Comparison of ENCODE assay signal across 35 cellular contexts in genomic region chr9:115276621-115277020, GRCh38.
DNase-seq lines count a peak whose midpoint lies in the region; ATAC-seq and TF ChIP-seq lines count a peak whose summit lies in the region.
"Had no signal": no experiment of that assay in that cellular context is flagged by ENCODE, and none has a peak within 500 bp of the region (broad histone marks: within the 10 kb centered on the region; RNA-seq: fewer than 3 reads in every experiment).

No MANE protein-coding gene starts in this region.

- H3K9me3 ChIP-seq in MG63, result no peaks in the 10 kb centered on the region
- H3K9me3 ChIP-seq: HAP-1, lower lobe of right lung, prostate gland, stomach, uterus had no signal

- H3K27me3 ChIP-seq in MG63, result no peaks in the 10 kb centered on the region
- no peaks in the 10 kb centered on the region for H3K27me3 ChIP-seq in kidney epithelial cell (ENCODE audit: control insufficient read depth, insufficient read depth, low read length)
- H3K27me3 ChIP-seq: foreskin keratinocyte, stomach, uterus had no signal

- TF ChIP-seq CTCF in kidney epithelial cell (IDR thresholded peaks at IDR 0.05; ENCODE audit: insufficient read depth, low read length, poor library complexity, severe bottlenecking), result no peak
- no peak for TF ChIP-seq CTCF in omental fat pad (IDR thresholded peaks at IDR 0.05)

- H3K36me3 ChIP-seq in MG63, result no peaks in the 10 kb centered on the region
- H3K36me3 ChIP-seq in kidney epithelial cell (ENCODE audit: control insufficient read depth, insufficient read depth, low read length), result no peaks in the 10 kb centered on the region
- H3K36me3 ChIP-seq: HAP-1, heart right ventricle, lower lobe of right lung, prostate gland, stomach, uterus had no signal

- H3K4me3 ChIP-seq in MG63, result no peak overlapping the region
- H3K4me3 ChIP-seq in kidney epithelial cell (ENCODE audit: low read depth, low read length), result no peak overlapping the region
- H3K4me3 ChIP-seq: HAP-1, heart right ventricle, lower lobe of right lung, prostate gland, stomach, uterus had no signal

- DNase-seq in EH (ENCODE audit: low read depth) (peak; percentile 67), MG63 (peak; percentile 39), astrocyte of the hippocampus (ENCODE audit: low read depth, low spot score) (peak; percentile 87), kidney epithelial cell (ENCODE audit: low read depth) (peak; percentile 56), omental fat pad (ENCODE audit: low spot score) (no peak)
- DNase-seq in activated naive CD4-positive, alpha-beta T cell (lab: John Stamatoyannopoulos, UW), result no peak
- DNase-seq: activated CD8-positive, alpha-beta T cell treated with anti-CD3 and anti-CD28 coated beads for 36 hours; activated naive CD4-positive, alpha-beta T cell treated with anti-CD3 and anti-CD28 coated beads, Interleukin-2, amount 50 U/mL, for 16 hours; CD4-positive, alpha-beta T cell; central memory CD4-positive, alpha-beta T cell; DND-41; effector memory CD8-positive, alpha-beta T cell; erythroblast; heart right ventricle; kidney; lower lobe of right lung; naive thymus-derived CD8-positive, alpha-beta T cell; NCI-H1092 treated with DMSO at 0.1 percent for 48 hours; NCI-H1694 treated with DMSO at 0.1 percent for 48 hours; NCI-H526; nucleus accumbens; OCI-M1; stimulated activated CD4-positive, alpha-beta T cell treated with anti-CD3 and anti-CD28 coated beads, Interleukin-12 subunit alpha, Interleukin-12 subunit beta, amount 100 ng/mL, for 4 hours; stimulated activated CD4-positive, alpha-beta T cell treated with anti-CD3 and anti-CD28 coated beads, Interleukin-4, amount 100 ng/mL, for 1 hour; stomach; T-helper 17 cell; uterus had no signal

- ATAC-seq in GM21528 (IDR thresholded peaks at IDR 0.05; ENCODE audit: low FRiP score, unreplicated experiment) (no peak), HG02938 (IDR thresholded peaks at IDR 0.05; ENCODE audit: unreplicated experiment) (no peak), omental fat pad (ENCODE audit: low FRiP score) (no peak)
- ATAC-seq: activated CD8-positive, alpha-beta T cell treated with anti-CD3 and anti-CD28 coated beads for 36 hours; effector memory CD8-positive, alpha-beta T cell; heart right ventricle; lower lobe of right lung; naive thymus-derived CD8-positive, alpha-beta T cell; Right ventricle myocardium inferior; sciatic nerve; SK-N-SH treated with all-trans-retinoic acid at 6 μM for 48 hours; T-helper 17 cell had no signal

Comparison
In these comparisons a context has a peak if more than half of its experiments do, and no peak if none do; other contexts are left out.
1. DNase-seq: peak in EH (single experiment), MG63 (single experiment), astrocyte of the hippocampus (single experiment) and kidney epithelial cell (single experiment); none in omental fat pad (single experiment) and activated naive CD4-positive, alpha-beta T cell (0 of 4).